In genomic region chr10:131830446-131831130, GRCh38 we compare ENCODE assay signal across 21 cellular contexts.
DNase-seq lines count a peak whose midpoint lies in the region; ATAC-seq and TF ChIP-seq lines count a peak whose summit lies in the region.
"Had no signal": no experiment of that assay in that cellular context is flagged by ENCODE, and none has a peak within 500 bp of the region (broad histone marks: within the 10 kb centered on the region; RNA-seq: fewer than 3 reads in every experiment).

No MANE protein-coding gene starts in this region.

- no peak overlapping the region for H3K27ac Mint-ChIP-seq in activated naive CD8-positive, alpha-beta T cell treated with anti-CD3 and anti-CD28 coated beads, Interleukin-2, amount 10 ng/mL, durations not matched to agents 7 days and 5 days
- H3K27ac Mint-ChIP-seq in activated naive CD8-positive, alpha-beta T cell treated with anti-CD3 and anti-CD28 coated beads, Interleukin-2, amount 50 U/mL, for 24 hours: no peak overlapping the region
- no peak overlapping the region for H3K27ac Mint-ChIP-seq in WTC11

- CTCF ChIA-PET in WTC11 (lab: Charles Lee): interaction anchor here (0.6 kb wide), 1 partner anchor 77 kb away, joined by 3 read pairs; no protein-coding TSS in a partner anchor

- no peak for ATAC-seq in activated naive CD8-positive, alpha-beta T cell treated with anti-CD3 and anti-CD28 coated beads, Interleukin-2, amount 10 ng/mL, durations not matched to agents 7 days and 5 days (ENCODE audit: low read depth)
- ATAC-seq in activated naive CD8-positive, alpha-beta T cell treated with anti-CD3 and anti-CD28 coated beads, Interleukin-2, amount 50 U/mL, for 24 hours: no peak
- ATAC-seq in WTC11 (no peak), upper lobe of right lung (no peak)

- no peak overlapping the region for H3K27ac ChIP-seq in osteoblast (ENCODE audit: low read depth, low read length)
- H3K27ac ChIP-seq in upper lobe of right lung: no peak overlapping the region
- H3K27ac ChIP-seq: RWPE1, SJSA1 had no signal

- H3K27me3 Mint-ChIP-seq in activated naive CD8-positive, alpha-beta T cell treated with anti-CD3 and anti-CD28 coated beads, Interleukin-2, amount 10 ng/mL, durations not matched to agents 7 days and 5 days: peaks cover under 1% of the 10 kb centered on the region
- peaks cover 9% of the 10 kb centered on the region for H3K27me3 Mint-ChIP-seq in activated naive CD8-positive, alpha-beta T cell treated with anti-CD3 and anti-CD28 coated beads, Interleukin-2, amount 50 U/mL, for 24 hours
- no peaks in the 10 kb centered on the region; the same call in 1 of the 2 replicates for H3K27me3 Mint-ChIP-seq in WTC11 (ENCODE audit: low read depth)

- H3K9me3 ChIP-seq in osteoblast (ENCODE audit: low read depth, low read length) (no peaks in the 10 kb centered on the region), upper lobe of right lung (no peaks in the 10 kb centered on the region)
- H3K9me3 ChIP-seq: SJSA1 had no signal

- intact Hi-C loops in upper lobe of right lung (cut with DNase I): no loop called here

- H3K79me2 ChIP-seq in osteoblast (ENCODE audit: insufficient read depth, low read length): no peaks in the 10 kb centered on the region

- H4K20me1 ChIP-seq in osteoblast (ENCODE audit: insufficient read depth, low read length): no peaks in the 10 kb centered on the region

- POLR2A ChIA-PET in activated naive CD8-positive, alpha-beta T cell treated with anti-CD3 and anti-CD28 coated beads, Interleukin-2, amount 10 ng/mL, durations not matched to agents 7 days and 5 days (lab: Charles Lee): no interaction called here
- POLR2A ChIA-PET in WTC11 (lab: Charles Lee): no interaction called here

- no peak for TF ChIP-seq CTCF in WTC11 (IDR thresholded peaks at IDR 0.05)
- TF ChIP-seq CTCF in osteoblast (IDR thresholded peaks at IDR 0.05; ENCODE audit: extremely low read depth, low read depth, low read length): no peak
- no peak for TF ChIP-seq CTCF in upper lobe of right lung (IDR thresholded peaks at IDR 0.05)
- TF ChIP-seq CTCF in GM13976 (IDR thresholded peaks at IDR 0.05; ENCODE audit: borderline replicate concordance, control extremely low read depth, extremely low read depth, insufficient read depth, missing control alignments): no peak

- no peaks in the 10 kb centered on the region for H3K27me3 ChIP-seq in osteoblast (ENCODE audit: insufficient read depth, low read length)
- H3K27me3 ChIP-seq in upper lobe of right lung: no peaks in the 10 kb centered on the region
- H3K27me3 ChIP-seq: SJSA1 had no signal

- no peaks in the 10 kb centered on the region for H3K4me1 ChIP-seq in osteoblast (ENCODE audit: insufficient read depth, low read length)
- no peaks in the 10 kb centered on the region for H3K4me1 ChIP-seq in upper lobe of right lung
- H3K4me1 ChIP-seq: SJSA1 had no signal

- H3K36me3 Mint-ChIP-seq in activated naive CD8-positive, alpha-beta T cell treated with anti-CD3 and anti-CD28 coated beads, Interleukin-2, amount 10 ng/mL, durations not matched to agents 7 days and 5 days: no peaks in the 10 kb centered on the region
- H3K36me3 Mint-ChIP-seq in activated naive CD8-positive, alpha-beta T cell treated with anti-CD3 and anti-CD28 coated beads, Interleukin-2, amount 50 U/mL, for 24 hours (ENCODE audit: low read depth): no peaks in the 10 kb centered on the region
- no peaks in the 10 kb centered on the region for H3K36me3 Mint-ChIP-seq in WTC11
- H3K36me3 Mint-ChIP-seq: CD4-positive, CD25-positive, alpha-beta regulatory T cell had no signal

- no peaks in the 10 kb centered on the region for H3K36me3 ChIP-seq in osteoblast (ENCODE audit: insufficient read depth, low read length)
- H3K36me3 ChIP-seq in upper lobe of right lung: no peaks in the 10 kb centered on the region
- H3K36me3 ChIP-seq: SJSA1 had no signal

- no peak overlapping the region for H3K4me3 ChIP-seq in osteoblast (ENCODE audit: insufficient read depth, low read length)
- no peak overlapping the region for H3K4me3 ChIP-seq in upper lobe of right lung
- H3K4me3 ChIP-seq: SJSA1 had no signal

- DNase-seq in activated naive CD8-positive, alpha-beta T cell treated with anti-CD3 and anti-CD28 coated beads, Interleukin-2, amount 10 ng/mL, durations not matched to agents 7 days and 5 days: peak; percentile 8
- no peak for DNase-seq in activated naive CD8-positive, alpha-beta T cell treated with anti-CD3 and anti-CD28 coated beads, Interleukin-2, amount 50 U/mL, for 24 hours
- DNase-seq in WTC11 (ENCODE audit: low spot score) (peak; percentile 5), osteoblast (ENCODE audit: insufficient read length, low spot score, missing footprints) (peak; percentile 59), upper lobe of right lung (peak; percentile 54), ecto neural progenitor cell (ENCODE audit: low spot score) (no peak), HK-2 (ENCODE audit: unreplicated experiment) (no peak), GM13976 (ENCODE audit: low spot score) (no peak)
- DNase-seq: 8988T; CD4-positive, CD25-positive, alpha-beta regulatory T cell; COR-L47; GF-D8; GOT3; KG1; NCI-H1105 treated with DMSO at 0.1 percent for 48 hours; NCI-H1694 treated with DMSO at 0.1 percent for 48 hours; NCI-H2227 treated with DMSO at 0.1 percent for 48 hours; NCI-H524; NCI-H82 had no signal

- no peak overlapping the region for H3K4me2 ChIP-seq in osteoblast (ENCODE audit: insufficient read depth, low read length)

- H3K4me3 Mint-ChIP-seq in activated naive CD8-positive, alpha-beta T cell treated with anti-CD3 and anti-CD28 coated beads, Interleukin-2, amount 10 ng/mL, durations not matched to agents 7 days and 5 days: no peak overlapping the region
- H3K4me3 Mint-ChIP-seq in activated naive CD8-positive, alpha-beta T cell treated with anti-CD3 and anti-CD28 coated beads, Interleukin-2, amount 50 U/mL, for 24 hours: no peak overlapping the region
- no peak overlapping the region for H3K4me3 Mint-ChIP-seq in WTC11
- H3K4me3 Mint-ChIP-seq: CD4-positive, CD25-positive, alpha-beta regulatory T cell had no signal

- no peak overlapping the region for H2AFZ ChIP-seq in osteoblast (ENCODE audit: low read length)

- H3K9me3 Mint-ChIP-seq in activated naive CD8-positive, alpha-beta T cell treated with anti-CD3 and anti-CD28 coated beads, Interleukin-2, amount 10 ng/mL, durations not matched to agents 7 days and 5 days: peaks cover 2% of the 10 kb centered on the region
- peaks cover 4% of the 10 kb centered on the region for H3K9me3 Mint-ChIP-seq in activated naive CD8-positive, alpha-beta T cell treated with anti-CD3 and anti-CD28 coated beads, Interleukin-2, amount 50 U/mL, for 24 hours
- peaks cover 11% of the 10 kb centered on the region; the same call in 1 of the 2 replicates for H3K9me3 Mint-ChIP-seq in WTC11

- in situ Hi-C loops in GM13976 (cut with MboI; ENCODE audit: low sequenced_read_pairs, unreplicated experiment): no loop called here

- no peaks in the 10 kb centered on the region for H3K4me1 Mint-ChIP-seq in activated naive CD8-positive, alpha-beta T cell treated with anti-CD3 and anti-CD28 coated beads, Interleukin-2, amount 10 ng/mL, durations not matched to agents 7 days and 5 days
- no peaks in the 10 kb centered on the region for H3K4me1 Mint-ChIP-seq in activated naive CD8-positive, alpha-beta T cell treated with anti-CD3 and anti-CD28 coated beads, Interleukin-2, amount 50 U/mL, for 24 hours
- peaks cover 25% of the 10 kb centered on the region for H3K4me1 Mint-ChIP-seq in WTC11
- H3K4me1 Mint-ChIP-seq: CD4-positive, CD25-positive, alpha-beta regulatory T cell had no signal

TF ChIP-seq in WTC11, 78 proteins besides CTCF, POLR2A, EP300 and RAD21 (continues in another document):
- TF ChIP-seq ZNF138 (CRISPR knock-in tag; conservative IDR thresholded peaks at IDR 0.05): no peak
- TF ChIP-seq PRDM15 (CRISPR knock-in tag; IDR thresholded peaks at IDR 0.05): no peak
- TF ChIP-seq JUN (CRISPR knock-in tag; IDR thresholded peaks at IDR 0.05): no peak

Comparison
In these comparisons a context has a peak if more than half of its experiments do, and no peak if none do; other contexts are left out.
1. DNase-seq: peak in activated naive CD8-positive, alpha-beta T cell treated with anti-CD3 and anti-CD28 coated beads, Interleukin-2, amount 10 ng/mL, durations not matched to agents 7 days and 5 days (single experiment), WTC11 (single experiment), osteoblast (single experiment) and upper lobe of right lung (single experiment); none in activated naive CD8-positive, alpha-beta T cell treated with anti-CD3 and anti-CD28 coated beads, Interleukin-2, amount 50 U/mL, for 24 hours (single experiment), ecto neural progenitor cell (single experiment), HK-2 (single experiment) and GM13976 (single experiment).